15 cellular contexts compared by ENCODE assay signal in the genomic region with DNA sequence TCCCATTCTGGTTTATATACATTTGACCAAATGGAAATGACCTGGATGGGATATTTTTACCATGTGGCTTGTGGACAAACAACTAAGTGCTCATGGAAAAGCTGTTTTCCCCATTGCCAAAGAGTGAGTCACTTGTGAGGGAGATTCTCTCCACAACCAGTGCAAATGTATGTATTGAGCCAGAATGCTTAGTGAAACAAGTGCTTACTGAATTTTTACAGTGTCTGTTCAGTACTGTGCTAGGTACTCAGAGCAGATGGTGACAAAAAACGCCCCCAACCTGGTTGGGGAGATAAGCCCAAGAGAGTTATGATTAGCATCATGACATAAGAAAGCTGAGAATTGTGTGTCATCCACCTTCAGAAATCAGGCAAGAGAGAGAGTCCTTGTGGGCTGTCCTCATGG. TPM values are rescaled to one million over a fixed set of nuclear protein-coding genes. Genes with fewer than 3 reads are reported as not detected.
A peak's percentile ranks its signal among the peaks of the same experiment; 100 is the strongest.
DNase-seq lines count a peak whose midpoint lies in the region; ATAC-seq lines count a peak whose summit lies in the region.
"Had no signal": no experiment of that assay in that cellular context is flagged by ENCODE, and none has a peak within 500 bp of the region (broad histone marks: within the 10 kb centered on the region; RNA-seq: fewer than 3 reads in every experiment).

No MANE protein-coding gene starts in this region.

- no peaks in the 10 kb centered on the region for H3K9me3 Mint-ChIP-seq in activated CD4-positive, alpha-beta T cell treated with anti-CD3 and anti-CD28 coated beads for 36 hours (ENCODE audit: low read depth)
- H3K9me3 Mint-ChIP-seq: activated naive CD8-positive, alpha-beta T cell treated with anti-CD3 and anti-CD28 coated beads, Interleukin-2, amount 50 U/mL, for 24 hours had no signal

- H3K4me3 Mint-ChIP-seq in activated CD4-positive, alpha-beta T cell treated with anti-CD3 and anti-CD28 coated beads for 36 hours, result no peak overlapping the region
- H3K4me3 Mint-ChIP-seq: activated naive CD8-positive, alpha-beta T cell treated with anti-CD3 and anti-CD28 coated beads, Interleukin-2, amount 50 U/mL, for 24 hours had no signal

- DNase-seq in activated CD4-positive, alpha-beta T cell treated with anti-CD3 and anti-CD28 coated beads for 36 hours, result peak; percentile 25
- DNase-seq in activated CD4-positive, alpha-beta T cell treated with anti-CD3 and anti-CD28 coated beads, Interleukin-2, amount 50 U/mL, for 4 hours, result no peak
- DNase-seq in amniotic epithelial cell (ENCODE audit: low read depth), result peak; percentile 87
- peak; percentile 56 for DNase-seq in hepatic stellate cell (ENCODE audit: low spot score)
- DNase-seq in stromal cell of bone marrow (ENCODE audit: low read depth), result peak; percentile 37
- no peak for DNase-seq in H4 (ENCODE audit: low spot score)
- DNase-seq: activated CD4-positive, CD25-positive, alpha-beta regulatory T cell treated with anti-CD3 and anti-CD28 coated beads, Interleukin-2, amount 50 U/mL, for 72 hours; activated naive CD8-positive, alpha-beta T cell treated with anti-CD3 and anti-CD28 coated beads, Interleukin-2, amount 50 U/mL, for 24 hours; esophagus squamous epithelium; mucosa of descending colon; NCI-H2029 treated with DMSO at 0.1 percent for 48 hours; stimulated activated CD4-positive, alpha-beta T cell treated with anti-CD3 and anti-CD28 coated beads, Interleukin-2, amount 100 ng/mL, for 48 hours; tibial artery had no signal

- no peaks in the 10 kb centered on the region for H3K36me3 Mint-ChIP-seq in activated CD4-positive, alpha-beta T cell treated with anti-CD3 and anti-CD28 coated beads for 36 hours (ENCODE audit: low read depth)

- no peaks in the 10 kb centered on the region for H3K27me3 Mint-ChIP-seq in activated CD4-positive, alpha-beta T cell treated with anti-CD3 and anti-CD28 coated beads for 36 hours
- H3K27me3 Mint-ChIP-seq: activated naive CD8-positive, alpha-beta T cell treated with anti-CD3 and anti-CD28 coated beads, Interleukin-2, amount 50 U/mL, for 24 hours had no signal

- POLR2A ChIA-PET in activated CD4-positive, alpha-beta T cell treated with anti-CD3 and anti-CD28 coated beads for 36 hours (lab: Charles Lee), result interaction anchor here (0.6 kb wide), 1 partner anchor 100 kb away, joined by 5 read pairs; no protein-coding TSS in a partner anchor

- no peak overlapping the region for H3K27ac Mint-ChIP-seq in activated CD4-positive, alpha-beta T cell treated with anti-CD3 and anti-CD28 coated beads for 36 hours
- H3K27ac Mint-ChIP-seq: activated naive CD8-positive, alpha-beta T cell treated with anti-CD3 and anti-CD28 coated beads, Interleukin-2, amount 50 U/mL, for 24 hours had no signal

- CTCF ChIA-PET in activated CD4-positive, alpha-beta T cell treated with anti-CD3 and anti-CD28 coated beads for 36 hours (lab: Charles Lee), result no interaction called here

- ATAC-seq in activated CD4-positive, alpha-beta T cell treated with anti-CD3 and anti-CD28 coated beads for 36 hours, result no peak
- ATAC-seq in esophagus mucosa (no peak), GM18907 (IDR thresholded peaks at IDR 0.05; ENCODE audit: unreplicated experiment) (no peak)
- ATAC-seq: activated naive CD8-positive, alpha-beta T cell treated with anti-CD3 and anti-CD28 coated beads, Interleukin-2, amount 50 U/mL, for 24 hours; mucosa of descending colon had no signal

- peaks cover 29% of the 10 kb centered on the region for H3K4me1 Mint-ChIP-seq in activated CD4-positive, alpha-beta T cell treated with anti-CD3 and anti-CD28 coated beads for 36 hours

- intact Hi-C loops in activated CD4-positive, alpha-beta T cell treated with anti-CD3 and anti-CD28 coated beads for 36 hours (cut with DNase I, micrococcal nuclease), result loop anchor here (5.0 kb wide), 4 partner anchors 281 to 1344 kb away; partner anchors contain the start of genes CHAC1 (in 1 of the 2), EHD4 (in 1 of the 2), INAFM2 (in 1 of the 2) and STARD9 (in 1 of the 2)

RNA-seq across cellular contexts. Expression of gene CHP1, which starts 2.3 kb away (rescaled TPM):
- 10 to 100 TPM; 32.7 to 34.5 TPM for total RNA-seq in activated CD4-positive, alpha-beta T cell treated with anti-CD3 and anti-CD28 coated beads for 36 hours
- total RNA-seq in H4 (2014; rRNA removed; shearing (Covaris generic)), result 71.6 and 134 TPM in 2 replicates
- 138 TPM for total RNA-seq in esophagus mucosa

RNA-seq across cellular contexts. Expression of gene EXD1, which starts 2.8 kb away (rescaled TPM):
- not detected for total RNA-seq in activated CD4-positive, alpha-beta T cell treated with anti-CD3 and anti-CD28 coated beads for 36 hours
- 0.12 TPM in 1 of 2 replicates, not detected in the other for total RNA-seq in H4 (2014; rRNA removed; shearing (Covaris generic))
- not detected for total RNA-seq in esophagus mucosa
- total RNA-seq: esophagus squamous epithelium, mucosa of descending colon had no signal

Comparison
In these comparisons a context has a peak if more than half of its experiments do, and no peak if none do; other contexts are left out.
1. DNase-seq: peak in activated CD4-positive, alpha-beta T cell treated with anti-CD3 and anti-CD28 coated beads for 36 hours (single experiment), amniotic epithelial cell (single experiment), hepatic stellate cell (single experiment) and stromal cell of bone marrow (single experiment); none in activated CD4-positive, alpha-beta T cell treated with anti-CD3 and anti-CD28 coated beads, Interleukin-2, amount 50 U/mL, for 4 hours (0 of 2) and H4 (single experiment).